Comparison of ENCODE assay signal across 15 cellular contexts in the genomic region with DNA sequence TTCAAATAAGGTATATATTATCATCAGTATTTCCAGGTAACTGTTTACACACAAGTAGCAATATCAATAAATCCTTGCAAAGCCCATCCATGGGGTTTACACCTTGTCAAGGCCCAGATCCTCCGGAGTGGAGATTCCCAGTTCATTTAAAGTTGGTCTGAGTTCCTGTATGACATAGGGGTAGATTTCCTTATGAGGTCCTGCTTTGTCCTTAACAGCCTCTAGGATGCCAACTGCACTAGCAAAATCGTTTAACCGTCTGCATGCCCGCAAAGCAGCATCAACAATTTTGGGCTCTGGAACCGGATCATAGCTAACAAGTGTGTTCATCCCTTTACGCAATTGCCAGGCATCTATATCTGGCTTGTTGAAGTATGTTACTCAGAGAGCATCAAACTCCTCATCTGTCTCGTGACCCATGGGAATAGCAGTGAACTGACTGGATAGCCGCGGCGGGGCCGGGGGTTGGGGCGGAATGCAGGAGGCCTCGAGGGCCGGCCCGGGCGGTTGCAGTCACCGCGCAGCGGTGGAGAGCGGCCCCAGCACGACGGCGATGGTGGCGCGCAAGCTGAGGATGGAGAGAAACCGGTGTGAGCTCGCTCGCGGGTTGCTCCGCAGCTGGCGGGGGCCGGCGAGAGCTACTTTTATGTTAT. TPM values are rescaled to one million over a fixed set of nuclear protein-coding genes. Genes with fewer than 3 reads are reported as not detected.
DNase-seq lines count a peak whose midpoint lies in the region; ATAC-seq and TF ChIP-seq lines count a peak whose summit lies in the region.
"Had no signal": no experiment of that assay in that cellular context is flagged by ENCODE, and none has a peak within 500 bp of the region (broad histone marks: within the 10 kb centered on the region; RNA-seq: fewer than 3 reads in every experiment).

No MANE protein-coding gene starts in this region.

- H3K4me3 Mint-ChIP-seq in WTC11 (peak overlapping the region; percentile 35), neural progenitor cell (no peak overlapping the region)
- H3K4me3 Mint-ChIP-seq: central memory CD8-positive, alpha-beta T cell had no signal

- no peaks in the 10 kb centered on the region for H3F3A ChIP-seq in neural progenitor cell (ENCODE audit: low read depth)

- H3K4me2 ChIP-seq in neural progenitor cell, result peak overlapping the region; percentile 48

- H3K4me1 Mint-ChIP-seq in WTC11 (0 out of 2 replicates have a peak, but pooled peaks cover 8% of the 10 kb centered on the region), neural progenitor cell (no peaks in the 10 kb centered on the region)
- H3K4me1 Mint-ChIP-seq: central memory CD8-positive, alpha-beta T cell had no signal

- POLR2A ChIA-PET in WTC11 (lab: Charles Lee), result no interaction called here

- H3K36me3 Mint-ChIP-seq in WTC11 (no peaks in the 10 kb centered on the region), neural progenitor cell (no peaks in the 10 kb centered on the region)

- H3K27me3 Mint-ChIP-seq in WTC11 (ENCODE audit: low read depth), result peaks cover 28% of the 10 kb centered on the region
- H3K27me3 Mint-ChIP-seq in neural progenitor cell (ENCODE audit: insufficient read depth, low read depth), result peaks cover 2% of the 10 kb centered on the region

- H4K20me1 ChIP-seq in neural progenitor cell (ENCODE audit: low read depth), result no peaks in the 10 kb centered on the region

- no peaks in the 10 kb centered on the region for H3K79me2 ChIP-seq in neural progenitor cell (ENCODE audit: low read depth)

- TF ChIP-seq POLR2A in Peyer's patch (IDR thresholded peaks at IDR 0.05) (no peak), lower leg skin (IDR thresholded peaks at IDR 0.05) (no peak)

- H3K36me3 ChIP-seq in neural progenitor cell (no peaks in the 10 kb centered on the region), Peyer's patch (no peaks in the 10 kb centered on the region)
- H3K36me3 ChIP-seq: upper lobe of left lung, WERI-Rb-1 had no signal

- H3K4me1 ChIP-seq in neural progenitor cell (no peaks in the 10 kb centered on the region), Peyer's patch (no peaks in the 10 kb centered on the region)
- H3K4me1 ChIP-seq: psoas muscle had no signal

- H3K27ac Mint-ChIP-seq in WTC11, result no peak overlapping the region
- no peak overlapping the region for H3K27ac Mint-ChIP-seq in neural progenitor cell

- H3K4me3 ChIP-seq in neural progenitor cell (peak overlapping the region; percentile 0), Peyer's patch (no peak overlapping the region), lower leg skin (ENCODE audit: low read depth, poor library complexity, severe bottlenecking) (no peak overlapping the region)
- H3K4me3 ChIP-seq: psoas muscle, upper lobe of left lung had no signal

- no peaks in the 10 kb centered on the region for H3K9me3 ChIP-seq in neural progenitor cell (ENCODE audit: low read depth)
- no peaks in the 10 kb centered on the region for H3K9me3 ChIP-seq in Peyer's patch
- H3K9me3 ChIP-seq: psoas muscle, upper lobe of left lung had no signal

- H2AFZ ChIP-seq in neural progenitor cell (replicated peaks), result peak overlapping the region; percentile 73

- ATAC-seq in WTC11 (peak; percentile 98), HG02571 (IDR thresholded peaks at IDR 0.05; ENCODE audit: unreplicated experiment) (no peak)

- CTCF ChIA-PET in WTC11 (lab: Charles Lee), result interaction anchor here (1.0 to 1.3 kb wide), 2 partner anchors 27 to 114 kb away, joined by 5 read pairs; no protein-coding TSS in a partner anchor

- WGBS in lower leg skin, 2 donors, result 36 to 45% methylated on average over 33 of the region's 33 CpGs

- intact Hi-C loops in lower leg skin (cut with DNase I; ENCODE audit: low total_unique reads), result no loop called here

- H3K9ac ChIP-seq in neural progenitor cell, result no peak overlapping the region

- TF ChIP-seq CTCF in WTC11 (IDR thresholded peaks at IDR 0.05), result no peak
- TF ChIP-seq CTCF in neural progenitor cell (IDR thresholded peaks at IDR 0.05), result no peak
- TF ChIP-seq CTCF in Peyer's patch (IDR thresholded peaks at IDR 0.05), result no peak
- TF ChIP-seq CTCF in lower leg skin (IDR thresholded peaks at IDR 0.05), result no peak

- H3K27ac ChIP-seq in neural progenitor cell, result no peak overlapping the region
- no peak overlapping the region for H3K27ac ChIP-seq in Peyer's patch
- H3K27ac ChIP-seq: psoas muscle, upper lobe of left lung, WERI-Rb-1 had no signal

- H3K27me3 ChIP-seq in neural progenitor cell, result peaks cover 38% of the 10 kb centered on the region
- no peaks in the 10 kb centered on the region for H3K27me3 ChIP-seq in Peyer's patch
- H3K27me3 ChIP-seq: upper lobe of left lung had no signal

- no peaks in the 10 kb centered on the region for H3K9me3 Mint-ChIP-seq in WTC11
- H3K9me3 Mint-ChIP-seq in neural progenitor cell, result no peaks in the 10 kb centered on the region
- H3K9me3 Mint-ChIP-seq: central memory CD8-positive, alpha-beta T cell had no signal

- DNase-seq in EH (ENCODE audit: low read depth) (peak; percentile 29), WTC11 (ENCODE audit: low spot score) (peak; percentile 77), fibroblast of the conjunctiva (ENCODE audit: low read depth) (peak; percentile 13), neural progenitor cell (ENCODE audit: low spot score) (peak; percentile 73), Peyer's patch (no peak), lower leg skin (ENCODE audit: low spot score in 2 of 2) (no peak)
- DNase-seq in activated CD4-positive, alpha-beta T cell treated with anti-CD3 and anti-CD28 coated beads, Interleukin-2, amount 50 U/mL, for 4 hours, result no peak
- DNase-seq: activated naive CD4-positive, alpha-beta T cell treated with anti-CD3 and anti-CD28 coated beads, Interleukin-2, amount 50 U/mL, for 16 hours; MV-4-11; NCI-H226; psoas muscle; WERI-Rb-1 had no signal

TF ChIP-seq in WTC11, 78 proteins besides CTCF, POLR2A, EP300 and RAD21:
- TF ChIP-seq, protein P1, sequence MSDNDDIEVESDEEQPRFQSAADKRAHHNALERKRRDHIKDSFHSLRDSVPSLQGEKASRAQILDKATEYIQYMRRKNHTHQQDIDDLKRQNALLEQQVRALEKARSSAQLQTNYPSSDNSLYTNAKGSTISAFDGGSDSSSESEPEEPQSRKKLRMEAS (CRISPR knock-in tag; IDR thresholded peaks at IDR 0.05), result peak; percentile 38; the same call in 1 of the 2 replicates
- TF ChIP-seq ZBTB21 (CRISPR knock-in tag; IDR thresholded peaks at IDR 0.05; ENCODE audit: borderline replicate concordance) (no peak), CREM (CRISPR knock-in tag; IDR thresholded peaks at IDR 0.05) (no peak)
- TF ChIP-seq, protein P2, sequence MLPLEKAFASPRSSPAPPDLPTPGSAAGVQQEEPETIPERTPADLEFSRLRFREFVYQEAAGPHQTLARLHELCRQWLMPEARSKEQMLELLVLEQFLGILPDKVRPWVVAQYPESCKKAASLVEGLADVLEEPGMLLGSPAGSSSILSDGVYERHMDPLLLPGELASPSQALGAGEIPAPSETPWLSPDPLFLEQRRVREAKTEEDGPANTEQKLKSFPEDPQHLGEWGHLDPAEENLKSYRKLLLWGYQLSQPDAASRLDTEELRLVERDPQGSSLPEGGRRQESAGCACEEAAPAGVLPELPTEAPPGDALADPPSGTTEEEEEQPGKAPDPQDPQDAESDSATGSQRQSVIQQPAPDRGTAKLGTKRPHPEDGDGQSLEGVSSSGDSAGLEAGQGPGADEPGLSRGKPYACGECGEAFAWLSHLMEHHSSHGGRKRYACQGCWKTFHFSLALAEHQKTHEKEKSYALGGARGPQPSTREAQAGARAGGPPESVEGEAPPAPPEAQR (CRISPR knock-in tag; IDR thresholded peaks at IDR 0.05), result no peak

RNA-seq across cellular contexts. Expression of a gene that starts 30.6 kb away (rescaled TPM):
- total RNA-seq in WTC11 (2021), result 13.5 to 14.2 TPM (median 13.9 TPM) in 3 replicates
- total RNA-seq in neural progenitor cell (ENCODE audit: low replicate concordance), result 23.2 and 23.7 TPM in 2 replicates
- 10 to 100 TPM; 28.1 to 75.3 (median 43.1) TPM for total RNA-seq in Peyer's patch
- total RNA-seq in lower leg skin, result 10 to 100 TPM; 29.7 to 48.1 (median 37.3) TPM

RNA-seq across cellular contexts. Expression of a gene that starts 49.3 kb away (rescaled TPM):
- 130 to 141 TPM (median 132 TPM) in 3 replicates for total RNA-seq in WTC11 (2021)
- total RNA-seq in neural progenitor cell (ENCODE audit: low replicate concordance), result 191 and 313 TPM in 2 replicates
- total RNA-seq in Peyer's patch, result 1 to 10 TPM; 2.1 to 9.9 (median 4.4) TPM
- 1 to 10 TPM in 2 of 4 donors, under 1 TPM in 2; 0.53 to 2.4 (median 1.1) TPM for total RNA-seq in lower leg skin

Comparison
In these comparisons a context has a peak if more than half of its experiments do, and no peak if none do; other contexts are left out.
1. DNase-seq: peak in EH (single experiment), WTC11 (single experiment), fibroblast of the conjunctiva (single experiment) and neural progenitor cell (single experiment); none in Peyer's patch (0 of 3), lower leg skin (0 of 2) and activated CD4-positive, alpha-beta T cell treated with anti-CD3 and anti-CD28 coated beads, Interleukin-2, amount 50 U/mL, for 4 hours (0 of 2).
2. RNA of a gene that starts 49.3 kb away (total RNA-seq): 191 to 313 TPM in neural progenitor cell and 130 to 141 TPM in WTC11; 2.1 to 9.9 TPM in Peyer's patch and 0.53 to 2.4 TPM in lower leg skin; every median in the first group is over 10 times any median in the second.